ENCODE assay signal across 7 cellular contexts in genomic region chr2:113755690-113756063, GRCh38. TPM values are rescaled to one million over a fixed set of nuclear protein-coding genes. Genes with fewer than 3 reads are reported as not detected.
DNase-seq lines count a peak whose midpoint lies in the region; TF ChIP-seq lines count a peak whose summit lies in the region.

No MANE protein-coding gene starts in this region.

- in situ Hi-C loops in astrocyte of the cerebellum (cut with HindIII; ENCODE audit: low sequenced_read_pairs): no loop called here

- no peaks in the 10 kb centered on the region for H3K27me3 ChIP-seq in kidney epithelial cell (ENCODE audit: control insufficient read depth, insufficient read depth, low read length)

- H3K4me3 ChIP-seq in astrocyte of the cerebellum (ENCODE audit: low read depth, low read length): peak overlapping the region; percentile 94
- peak overlapping the region; percentile 93 for H3K4me3 ChIP-seq in kidney epithelial cell (ENCODE audit: low read depth, low read length)

- no peak for TF ChIP-seq CTCF in GM10266 (IDR thresholded peaks at IDR 0.05; ENCODE audit: control insufficient read depth, insufficient read depth, low read depth, missing control alignments)
- TF ChIP-seq CTCF in astrocyte of the cerebellum (IDR thresholded peaks at IDR 0.05; ENCODE audit: low read depth, low read length, missing control alignments): no peak
- TF ChIP-seq CTCF in kidney epithelial cell (IDR thresholded peaks at IDR 0.05; ENCODE audit: insufficient read depth, low read length, poor library complexity, severe bottlenecking): no peak

- peaks cover 2% of the 10 kb centered on the region for H3K36me3 ChIP-seq in kidney epithelial cell (ENCODE audit: control insufficient read depth, insufficient read depth, low read length)

- DNase-seq in GM10266 (ENCODE audit: extremely low spot score): peak; percentile 5
- peak; percentile 11 for DNase-seq in LoVo (ENCODE audit: low spot score)
- no peak for DNase-seq in astrocyte of the cerebellum (ENCODE audit: low read depth)
- no peak for DNase-seq in kidney epithelial cell (ENCODE audit: low read depth)
- DNase-seq in superior temporal gyrus (ENCODE audit: extremely low spot score): peak; percentile 46
- no peak for DNase-seq in activated gamma-delta T cell treated with Interleukin-2 at 50 U/mL for 16 hours
- no peak for DNase-seq in ureter (ENCODE audit: low spot score)

RNA-seq across cellular contexts. Expression of gene SLC35F5, which starts 0.8 kb away (rescaled TPM):
- total RNA-seq in kidney epithelial cell: 61.7 and 66.3 TPM in 2 replicates
- 75.9 TPM for total RNA-seq in ureter

Comparison
In these comparisons a context has a peak if more than half of its experiments do, and no peak if none do; other contexts are left out.
1. DNase-seq: peak in GM10266 (single experiment), LoVo (single experiment) and superior temporal gyrus (single experiment); none in astrocyte of the cerebellum (single experiment), kidney epithelial cell (single experiment), activated gamma-delta T cell treated with Interleukin-2 at 50 U/mL for 16 hours (single experiment) and ureter (single experiment).